In genomic region chr10:93912443-93912842, GRCh38 we compare ENCODE assay signal across 10 cellular contexts.
"Had no signal": no experiment of that assay in that cellular context is flagged by ENCODE, and none has a peak within 500 bp of the region (broad histone marks: within the 10 kb centered on the region; RNA-seq: fewer than 3 reads in every experiment).

No MANE protein-coding gene starts in this region.

- H2AFZ ChIP-seq: GM23248 had no signal

- H3K4me1 ChIP-seq: HAP-1 had no signal

- H3K9me3 ChIP-seq: HAP-1 had no signal

- DNase-seq: GM23248, GOT3, H7, HFFc6, IMR-90, KG1 had no signal

- H3K4me3 ChIP-seq: GM23248, HAP-1, K562 had no signal

- H3K9ac ChIP-seq: GM23248 had no signal

- H3K36me3 ChIP-seq: HAP-1 had no signal

- ATAC-seq: HCT116, K562 had no signal

- FAIRE-seq: K562 had no signal

- H3K27ac ChIP-seq: GM23248, HL-60 had no signal
